Comparison of ENCODE assay signal across 8 cellular contexts in genomic region chr11:34051349-34052035, GRCh38. TPM values are rescaled to one million over a fixed set of nuclear protein-coding genes. Genes with fewer than 3 reads are reported as not detected.
DNase-seq lines count a peak whose midpoint lies in the region; ATAC-seq, FAIRE-seq and TF ChIP-seq lines count a peak whose summit lies in the region.

Gene CAPRIN1, plus strand, starts transcription at chr11:34051731. Its CDS starts 690 bp downstream, at chr11:34052421.

- peak within 1 kb of the TSS; percentile 98 for H3K27ac ChIP-seq in ACC112 (ENCODE audit: low read depth, low read length)

- peaks cover 8% of the 10 kb centered on the region for H3K36me3 ChIP-seq in ACC112 (ENCODE audit: insufficient read depth, low read length)
- H3K36me3 ChIP-seq in bronchial epithelial cell (ENCODE audit: control insufficient read depth, insufficient read depth, low read length) = peaks cover 4% of the 10 kb centered on the region

- H3K27me3 ChIP-seq in ACC112 (ENCODE audit: insufficient read depth, low read length) (no peaks in the 10 kb centered on the region), bronchial epithelial cell (ENCODE audit: control insufficient read depth, insufficient read depth, low read length) (no peaks in the 10 kb centered on the region)

- ATAC-seq in GM18909 (IDR thresholded peaks at IDR 0.05; ENCODE audit: poor library complexity, unreplicated experiment) = peak; percentile 71
- peak; percentile 63 for ATAC-seq in HG03175 (IDR thresholded peaks at IDR 0.05; ENCODE audit: unreplicated experiment)
- ATAC-seq in WTC11 = peak; percentile 79

- H3K36me3 Mint-ChIP-seq in WTC11 (peaks cover 22% of the 10 kb centered on the region), immature natural killer cell (no peaks in the 10 kb centered on the region)

- peak within 1 kb of the TSS; percentile 91 for H3K4me3 ChIP-seq in ACC112 (ENCODE audit: low read depth, low read length)
- peak within 1 kb of the TSS; percentile 85 for H3K4me3 ChIP-seq in bronchial epithelial cell (ENCODE audit: low read depth, low read length)

- H3K27me3 Mint-ChIP-seq in WTC11 (ENCODE audit: low read depth) = peaks cover 3% of the 10 kb centered on the region; the same call in 1 of the 2 replicates
- H3K27me3 Mint-ChIP-seq in immature natural killer cell (ENCODE audit: low read depth in 3 of 3) = peaks cover 16 to 27% (median 17%) of the 10 kb centered on the region in 3 donors

- peaks cover 46% of the 10 kb centered on the region for H3K79me2 ChIP-seq in ACC112 (ENCODE audit: control insufficient read depth, insufficient read depth, low read length, unreplicated experiment)

- FAIRE-seq in bronchial epithelial cell (lab: Jason Lieb, UNC) = no peak

- H3K4me1 ChIP-seq in ACC112 (ENCODE audit: control insufficient read depth, insufficient read depth, low read length, unreplicated experiment) = peaks cover 24% of the 10 kb centered on the region

- CTCF ChIA-PET in WTC11 (lab: Charles Lee) = interaction anchor here (0.7 to 1.4 kb wide), 5 partner anchors 13 to 64 kb away, joined by 3 to 8 read pairs (median 3); no protein-coding TSS in a partner anchor

- H3K9me3 Mint-ChIP-seq in WTC11 = no peaks in the 10 kb centered on the region
- no peaks in the 10 kb centered on the region for H3K9me3 Mint-ChIP-seq in immature natural killer cell

- DNase-seq in NCI-H226 (peak; percentile 83), WTC11 (ENCODE audit: low spot score) (peak; percentile 84), bronchial epithelial cell (ENCODE audit: low read depth) (peak; percentile 69), immature natural killer cell (peak; percentile 88 to 92 (median 92)), smooth muscle cell of the brain vasculature (ENCODE audit: low read depth, low spot score) (peak; percentile 63)

- peak within 1 kb of the TSS; percentile 71 for H2AFZ ChIP-seq in ACC112 (ENCODE audit: low read length, unreplicated experiment)

- peak within 1 kb of the TSS; percentile 98 for H3K27ac Mint-ChIP-seq in WTC11
- H3K27ac Mint-ChIP-seq in immature natural killer cell = peak within 1 kb of the TSS; percentile 94 to 97 (median 96)

- POLR2A ChIA-PET in WTC11 (lab: Charles Lee) = interaction anchor here (0.5 to 2.5 kb wide), 5 partner anchors 11 to 55 kb away, joined by 3 to 12 read pairs (median 3); partner anchors contain the start of gene NAT10

- peak within 1 kb of the TSS; percentile 98 for H3K4me3 Mint-ChIP-seq in WTC11
- H3K4me3 Mint-ChIP-seq in immature natural killer cell = peak within 1 kb of the TSS; percentile 96 to 100 (median 97)

- no peak for TF ChIP-seq CTCF in WTC11 (IDR thresholded peaks at IDR 0.05)
- no peak for TF ChIP-seq CTCF in bronchial epithelial cell (IDR thresholded peaks at IDR 0.05; ENCODE audit: insufficient read depth, low read length, severe bottlenecking)

- H3K4me1 Mint-ChIP-seq in WTC11 (peaks cover 38% of the 10 kb centered on the region), immature natural killer cell (peaks cover 28 to 40% of the 10 kb centered on the region in 2 donors)

TF ChIP-seq in WTC11, 78 proteins besides CTCF, POLR2A, EP300 and RAD21 (continues in another document):
- TF ChIP-seq PRDM15 (CRISPR knock-in tag; IDR thresholded peaks at IDR 0.05) (no peak), ARID4B (CRISPR knock-in tag; IDR thresholded peaks at IDR 0.05; ENCODE audit: borderline replicate concordance) (no peak), TCF7 (CRISPR knock-in tag; IDR thresholded peaks at IDR 0.05; ENCODE audit: low read depth) (0 out of 2 replicates have a peak, but pooled peaks have one; percentile 42), ETV6 (CRISPR knock-in tag; IDR thresholded peaks at IDR 0.05) (no peak; the same call in 1 of the 2 replicates), NFATC4 (CRISPR knock-in tag; IDR thresholded peaks at IDR 0.05) (no peak), JUN (CRISPR knock-in tag; IDR thresholded peaks at IDR 0.05) (peak; percentile 62; the same call in 1 of the 2 replicates), AR (CRISPR knock-in tag; IDR thresholded peaks at IDR 0.05) (no peak), CBFB (CRISPR knock-in tag; IDR thresholded peaks at IDR 0.05; ENCODE audit: low read depth) (no peak)

RNA-seq across cellular contexts. Expression of gene CAPRIN1, which starts in this region (rescaled TPM):
- total RNA-seq in WTC11 (2021) = 282 to 288 TPM (median 288 TPM) in 3 replicates
- total RNA-seq in bronchial epithelial cell = 97.9 and 115 TPM in 2 replicates
- polyA plus RNA-seq in immature natural killer cell = 10 to 100 TPM; 27.8 to 71.2 (median 43.3) TPM

Comparison
In these comparisons a context has a peak if more than half of its experiments do, and no peak if none do; other contexts are left out.
1. Peak in every context shown above with its lines: DNase-seq, ATAC-seq, H3K4me3 ChIP-seq and H3K27ac ChIP-seq.